1 cellular context compared by ENCODE assay signal in genomic region chr17:78793415-78793814, GRCh38.
TF ChIP-seq lines count a peak whose summit lies in the region.

No MANE protein-coding gene starts in this region.

TF ChIP-seq in WTC11, 78 proteins besides CTCF, POLR2A, EP300 and RAD21 (continued from another document):
- TF ChIP-seq, protein P1, sequence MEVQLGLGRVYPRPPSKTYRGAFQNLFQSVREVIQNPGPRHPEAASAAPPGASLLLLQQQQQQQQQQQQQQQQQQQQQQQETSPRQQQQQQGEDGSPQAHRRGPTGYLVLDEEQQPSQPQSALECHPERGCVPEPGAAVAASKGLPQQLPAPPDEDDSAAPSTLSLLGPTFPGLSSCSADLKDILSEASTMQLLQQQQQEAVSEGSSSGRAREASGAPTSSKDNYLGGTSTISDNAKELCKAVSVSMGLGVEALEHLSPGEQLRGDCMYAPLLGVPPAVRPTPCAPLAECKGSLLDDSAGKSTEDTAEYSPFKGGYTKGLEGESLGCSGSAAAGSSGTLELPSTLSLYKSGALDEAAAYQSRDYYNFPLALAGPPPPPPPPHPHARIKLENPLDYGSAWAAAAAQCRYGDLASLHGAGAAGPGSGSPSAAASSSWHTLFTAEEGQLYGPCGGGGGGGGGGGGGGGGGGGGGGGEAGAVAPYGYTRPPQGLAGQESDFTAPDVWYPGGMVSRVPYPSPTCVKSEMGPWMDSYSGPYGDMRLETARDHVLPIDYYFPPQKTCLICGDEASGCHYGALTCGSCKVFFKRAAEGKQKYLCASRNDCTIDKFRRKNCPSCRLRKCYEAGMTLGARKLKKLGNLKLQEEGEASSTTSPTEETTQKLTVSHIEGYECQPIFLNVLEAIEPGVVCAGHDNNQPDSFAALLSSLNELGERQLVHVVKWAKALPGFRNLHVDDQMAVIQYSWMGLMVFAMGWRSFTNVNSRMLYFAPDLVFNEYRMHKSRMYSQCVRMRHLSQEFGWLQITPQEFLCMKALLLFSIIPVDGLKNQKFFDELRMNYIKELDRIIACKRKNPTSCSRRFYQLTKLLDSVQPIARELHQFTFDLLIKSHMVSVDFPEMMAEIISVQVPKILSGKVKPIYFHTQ (CRISPR knock-in tag; IDR thresholded peaks at IDR 0.05): no peak
- TF ChIP-seq SP1 (CRISPR knock-in tag; conservative IDR thresholded peaks at IDR 0.05): no peak
- TF ChIP-seq ATF2 (CRISPR knock-in tag; IDR thresholded peaks at IDR 0.05; ENCODE audit: borderline replicate concordance, low read depth): no peak
- TF ChIP-seq AFF4 (CRISPR knock-in tag; IDR thresholded peaks at IDR 0.05; ENCODE audit: borderline replicate concordance): no peak
- no peak for TF ChIP-seq E2F1 (CRISPR knock-in tag; IDR thresholded peaks at IDR 0.05)
- TF ChIP-seq ETV6 (CRISPR knock-in tag; IDR thresholded peaks at IDR 0.05): no peak
- TF ChIP-seq, protein P2, sequence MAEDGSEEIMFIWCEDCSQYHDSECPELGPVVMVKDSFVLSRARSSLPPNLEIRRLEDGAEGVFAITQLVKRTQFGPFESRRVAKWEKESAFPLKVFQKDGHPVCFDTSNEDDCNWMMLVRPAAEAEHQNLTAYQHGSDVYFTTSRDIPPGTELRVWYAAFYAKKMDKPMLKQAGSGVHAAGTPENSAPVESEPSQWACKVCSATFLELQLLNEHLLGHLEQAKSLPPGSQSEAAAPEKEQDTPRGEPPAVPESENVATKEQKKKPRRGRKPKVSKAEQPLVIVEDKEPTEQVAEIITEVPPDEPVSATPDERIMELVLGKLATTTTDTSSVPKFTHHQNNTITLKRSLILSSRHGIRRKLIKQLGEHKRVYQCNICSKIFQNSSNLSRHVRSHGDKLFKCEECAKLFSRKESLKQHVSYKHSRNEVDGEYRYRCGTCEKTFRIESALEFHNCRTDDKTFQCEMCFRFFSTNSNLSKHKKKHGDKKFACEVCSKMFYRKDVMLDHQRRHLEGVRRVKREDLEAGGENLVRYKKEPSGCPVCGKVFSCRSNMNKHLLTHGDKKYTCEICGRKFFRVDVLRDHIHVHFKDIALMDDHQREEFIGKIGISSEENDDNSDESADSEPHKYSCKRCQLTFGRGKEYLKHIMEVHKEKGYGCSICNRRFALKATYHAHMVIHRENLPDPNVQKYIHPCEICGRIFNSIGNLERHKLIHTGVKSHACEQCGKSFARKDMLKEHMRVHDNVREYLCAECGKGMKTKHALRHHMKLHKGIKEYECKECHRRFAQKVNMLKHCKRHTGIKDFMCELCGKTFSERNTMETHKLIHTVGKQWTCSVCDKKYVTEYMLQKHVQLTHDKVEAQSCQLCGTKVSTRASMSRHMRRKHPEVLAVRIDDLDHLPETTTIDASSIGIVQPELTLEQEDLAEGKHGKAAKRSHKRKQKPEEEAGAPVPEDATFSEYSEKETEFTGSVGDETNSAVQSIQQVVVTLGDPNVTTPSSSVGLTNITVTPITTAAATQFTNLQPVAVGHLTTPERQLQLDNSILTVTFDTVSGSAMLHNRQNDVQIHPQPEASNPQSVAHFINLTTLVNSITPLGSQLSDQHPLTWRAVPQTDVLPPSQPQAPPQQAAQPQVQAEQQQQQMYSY (CRISPR knock-in tag; IDR thresholded peaks at IDR 0.05): no peak
- no peak for TF ChIP-seq CDX4 (CRISPR knock-in tag; IDR thresholded peaks at IDR 0.05; ENCODE audit: borderline replicate concordance)
TF ChIP-seq in WTC11: peak in this region for 0.
